In genomic region chr2:218871345-218872302, GRCh38 we compare ENCODE assay signal across 13 cellular contexts. TPM values are rescaled to one million over a fixed set of nuclear protein-coding genes. Genes with fewer than 3 reads are reported as not detected.
DNase-seq lines count a peak whose midpoint lies in the region; ATAC-seq, FAIRE-seq and TF ChIP-seq lines count a peak whose summit lies in the region.
"Had no signal": no experiment of that assay in that cellular context is flagged by ENCODE, and none has a peak within 500 bp of the region (broad histone marks: within the 10 kb centered on the region; RNA-seq: fewer than 3 reads in every experiment).

No MANE protein-coding gene starts in this region.

- no peaks in the 10 kb centered on the region for H3K9me3 Mint-ChIP-seq in CD4-positive, alpha-beta T cell
- no peaks in the 10 kb centered on the region for H3K9me3 Mint-ChIP-seq in activated naive CD8-positive, alpha-beta T cell (ENCODE audit: low read depth)
- no peaks in the 10 kb centered on the region for H3K9me3 Mint-ChIP-seq in natural killer cell

- H3K27ac Mint-ChIP-seq in CD4-positive, alpha-beta T cell = no peak overlapping the region
- H3K27ac Mint-ChIP-seq in activated naive CD8-positive, alpha-beta T cell = no peak overlapping the region
- H3K27ac Mint-ChIP-seq in natural killer cell = no peak overlapping the region

- H3K36me3 Mint-ChIP-seq in CD4-positive, alpha-beta T cell (ENCODE audit: low read depth) = no peaks in the 10 kb centered on the region
- H3K36me3 Mint-ChIP-seq in activated naive CD8-positive, alpha-beta T cell = no peaks in the 10 kb centered on the region
- no peaks in the 10 kb centered on the region for H3K36me3 Mint-ChIP-seq in natural killer cell

- H3K27me3 Mint-ChIP-seq in CD4-positive, alpha-beta T cell = peaks cover 70% of the 10 kb centered on the region
- peaks cover 20% of the 10 kb centered on the region for H3K27me3 Mint-ChIP-seq in activated naive CD8-positive, alpha-beta T cell
- peaks cover 62 to 63% of the 10 kb centered on the region in 2 donors for H3K27me3 Mint-ChIP-seq in natural killer cell (ENCODE audit: low read depth in 2 of 2)

- H3K27me3 ChIP-seq in CD4-positive, alpha-beta T cell (ENCODE audit: control insufficient read depth, insufficient read depth, low read length) = peaks cover 42% of the 10 kb centered on the region

- no peaks in the 10 kb centered on the region for H3K9me3 ChIP-seq in CD4-positive, alpha-beta T cell (ENCODE audit: control insufficient read depth, low read length)
- H3K9me3 ChIP-seq: adrenal gland had no signal

- TF ChIP-seq CTCF in CD4-positive, alpha-beta T cell (IDR thresholded peaks at IDR 0.05) = no peak
- no peak for TF ChIP-seq CTCF in natural killer cell (IDR thresholded peaks at IDR 0.05)

- intact Hi-C loops in CD4-positive, alpha-beta T cell (cut with DNase I, micrococcal nuclease) = no loop called here
- intact Hi-C loops in natural killer cell (cut with micrococcal nuclease) = no loop called here

- H3K27ac ChIP-seq in CD4-positive, alpha-beta T cell (ENCODE audit: low read depth, low read length) = no peak overlapping the region
- H3K27ac ChIP-seq: adrenal gland had no signal

- peak overlapping the region; percentile 72 for H3K4me3 Mint-ChIP-seq in CD4-positive, alpha-beta T cell
- peak overlapping the region; percentile 86 for H3K4me3 Mint-ChIP-seq in activated naive CD8-positive, alpha-beta T cell
- H3K4me3 Mint-ChIP-seq in natural killer cell = peak overlapping the region; percentile 60

- CTCF ChIA-PET in CD4-positive, alpha-beta T cell (lab: Charles Lee) = interaction anchor here (1.1 to 3.8 kb wide), 2 partner anchors 27 to 123 kb away, joined by 3 to 26 read pairs; no protein-coding TSS in a partner anchor

- ATAC-seq in CD4-positive, alpha-beta T cell (ENCODE audit: poor library complexity) = peak; percentile 61
- ATAC-seq in natural killer cell (peak in 1 of 3 donors; percentile 39), GM21381 (IDR thresholded peaks at IDR 0.05; ENCODE audit: unreplicated experiment) (no peak)
- ATAC-seq: K562, left colon had no signal

- peak; percentile 49 for FAIRE-seq in GM19239 (lab: Jason Lieb, UNC)
- FAIRE-seq: K562 had no signal

- H3K4me1 Mint-ChIP-seq in CD4-positive, alpha-beta T cell (ENCODE audit: low read depth) = peaks cover 34% of the 10 kb centered on the region
- peaks cover 25% of the 10 kb centered on the region for H3K4me1 Mint-ChIP-seq in activated naive CD8-positive, alpha-beta T cell (ENCODE audit: low read depth)
- peaks cover 0 to 17% of the 10 kb centered on the region in 2 donors for H3K4me1 Mint-ChIP-seq in natural killer cell

- POLR2A ChIA-PET in CD4-positive, alpha-beta T cell (lab: Charles Lee) = interaction anchor here (0.8 to 19.6 kb wide), 4 partner anchors 9 to 197 kb away, joined by 4 to 455 read pairs (median 9); partner anchors contain the start of gene WNT10A

- DNase-seq in CD4-positive, alpha-beta T cell = peak in 2 of 10 experiments; percentile 27 to 28
- no peak for DNase-seq in GM19239 (ENCODE audit: insufficient read length, low spot score)
- no peak for DNase-seq in natural killer cell
- DNase-seq in kidney glomerular epithelial cell (lab: John Stamatoyannopoulos, UW) = no peak
- no peak for DNase-seq in medulla oblongata (ENCODE audit: extremely low spot score)
- DNase-seq in HK-2 (ENCODE audit: unreplicated experiment) = no peak
- DNase-seq: NCI-H526 had no signal

RNA-seq across cellular contexts. Expression of gene WNT10A, which starts 9.0 kb away (rescaled TPM):
- 1 to 10 TPM; 4.8 to 6.6 TPM for total RNA-seq in CD4-positive, alpha-beta T cell
- total RNA-seq in natural killer cell = 1 to 10 TPM in 2 of 3 donors, under 1 TPM in 1; 0.92 to 2.9 (median 2.9) TPM
- total RNA-seq: K562 had no signal

RNA-seq across cellular contexts. Expression of gene WNT6, which starts 12.0 kb away (rescaled TPM):
- total RNA-seq in CD4-positive, alpha-beta T cell = not detected
- not detected for total RNA-seq in natural killer cell
- total RNA-seq: K562 had no signal

RNA-seq across cellular contexts. Expression of gene PRKAG3, which starts 40.0 kb away (rescaled TPM):
- total RNA-seq in CD4-positive, alpha-beta T cell = not detected
- total RNA-seq in natural killer cell = not detected
- total RNA-seq: Daoy, K562, left colon had no signal
